Comparison of ENCODE assay signal across 11 cellular contexts in the genomic region with DNA sequence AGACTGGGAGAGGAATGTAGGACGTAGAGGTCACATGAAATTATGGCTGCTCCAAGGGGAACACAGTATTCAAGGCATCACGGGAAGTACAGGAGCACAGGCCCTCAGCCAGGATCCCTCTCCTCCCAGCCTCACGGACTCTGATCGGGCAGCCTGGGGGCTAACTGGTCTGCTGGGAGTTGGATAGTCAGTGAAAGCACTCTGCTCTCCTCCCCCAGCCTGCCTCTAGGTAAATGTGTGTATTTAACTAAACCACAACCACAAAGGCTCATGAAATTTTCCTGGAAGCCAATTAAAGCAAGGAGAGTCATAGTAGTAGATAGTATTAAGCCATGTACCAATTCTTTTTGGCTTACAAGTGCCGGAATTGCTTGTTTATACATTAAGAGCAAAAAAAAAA.
DNase-seq lines count a peak whose midpoint lies in the region; ATAC-seq and TF ChIP-seq lines count a peak whose summit lies in the region.
"Had no signal": no experiment of that assay in that cellular context is flagged by ENCODE, and none has a peak within 500 bp of the region (broad histone marks: within the 10 kb centered on the region; RNA-seq: fewer than 3 reads in every experiment).

No MANE protein-coding gene starts in this region.

- 42% methylated on average over 5 of the region's 5 CpGs for WGBS in hepatocyte (ENCODE audit: low lambda C conversion rate, missing lambda C conversion rate)

- H3K9me2 ChIP-seq in hepatocyte (replicated peaks; ENCODE audit: insufficient read depth) (no peaks in the 10 kb centered on the region), OCI-LY7 (ENCODE audit: insufficient read depth, low read length) (no peaks in the 10 kb centered on the region)

- no peaks in the 10 kb centered on the region for H4K20me1 ChIP-seq in hepatocyte (ENCODE audit: insufficient read depth, poor library complexity, severe bottlenecking)
- H4K20me1 ChIP-seq in OCI-LY7 (ENCODE audit: insufficient read depth, low read length): no peaks in the 10 kb centered on the region

- CTCF ChIA-PET in AG04449 (lab: Yijun Ruan, JAX): interaction anchor here (0.6 to 1.5 kb wide), 3 partner anchors 13 to 503 kb away, joined by 3 to 5 read pairs (median 3); no protein-coding TSS in a partner anchor
- CTCF ChIA-PET in HEK293 (lab: Yijun Ruan, JAX): interaction anchor here (0.6 to 2.2 kb wide), 5 partner anchors 14 to 640 kb away, joined by 3 to 9 read pairs (median 6); no protein-coding TSS in a partner anchor
- CTCF ChIA-PET in OCI-LY7 (lab: Charles Lee; ENCODE audit: unreplicated experiment): no interaction called here

- peak overlapping the region; percentile 78 for H3K27ac ChIP-seq in HEK293 (ENCODE audit: extremely low read depth, low read depth, low read length)
- H3K27ac ChIP-seq in SJSA1: peak overlapping the region; percentile 95
- H3K27ac ChIP-seq in hepatocyte: peak overlapping the region; percentile 90
- no peak overlapping the region for H3K27ac ChIP-seq in OCI-LY7 (ENCODE audit: low read depth, low read length, poor library complexity, severe bottlenecking)
- H3K27ac ChIP-seq: neural progenitor cell had no signal

- H3K79me2 ChIP-seq in hepatocyte (no peaks in the 10 kb centered on the region), OCI-LY7 (ENCODE audit: insufficient read depth, low read depth, low read length) (no peaks in the 10 kb centered on the region)

- no TSS peak for BruUV-seq in OCI-LY7 (replicated peaks; lab: Mats Ljungman, UMichigan)

- TF ChIP-seq CTCF in AG04449 (IDR thresholded peaks at IDR 0.05; ENCODE audit: insufficient read depth, low read length, missing control alignments) (no peak), HEK293 (tag by site-specific recombination; IDR thresholded peaks at IDR 0.05) (no peak), hepatocyte (IDR thresholded peaks at IDR 0.05; ENCODE audit: poor library complexity) (no peak), OCI-LY7 (conservative IDR thresholded peaks at IDR 0.05; ENCODE audit: low read length) (no peak)

- peak overlapping the region; percentile 65 for H3K4me2 ChIP-seq in hepatocyte
- H3K4me2 ChIP-seq in OCI-LY7 (ENCODE audit: low read length): no peak overlapping the region
- H3K4me2 ChIP-seq: neural progenitor cell had no signal

- H2AFZ ChIP-seq in hepatocyte (peak overlapping the region; percentile 60), OCI-LY7 (ENCODE audit: low read length) (no peak overlapping the region)
- H2AFZ ChIP-seq: neural progenitor cell had no signal

- H3K9me3 ChIP-seq in HEK293 (ENCODE audit: control insufficient read depth, insufficient read depth, low read depth, low read length): no peaks in the 10 kb centered on the region
- no peaks in the 10 kb centered on the region for H3K9me3 ChIP-seq in SJSA1 (replicated peaks)
- no peaks in the 10 kb centered on the region for H3K9me3 ChIP-seq in hepatocyte (ENCODE audit: low read depth)
- H3K9me3 ChIP-seq in OCI-LY7 (ENCODE audit: low read length): no peaks in the 10 kb centered on the region

- DNase-seq in AG04449 (ENCODE audit: low read depth, low spot score) (peak; percentile 80), SJSA1 (ENCODE audit: low read depth in 1 of 2, low spot score in 2 of 2) (peak; percentile 90 to 91), hepatocyte (ENCODE audit: low spot score) (peak; percentile 39), OCI-LY7 (ENCODE audit: low spot score) (no peak)
- no peak for DNase-seq in stimulated activated naive CD4-positive, alpha-beta T cell treated with Interleukin-2 at 50 U/mL for 16 hours (lab: John Stamatoyannopoulos, UW)
- no peak for DNase-seq in stimulated activated CD4-positive, alpha-beta T cell treated with anti-CD3 and anti-CD28 coated beads, Interleukin-2, amount 100 ng/mL, for 24 hours
- DNase-seq: CD4-positive, CD25-positive, alpha-beta regulatory T cell; T-cell had no signal

- H3K36me3 ChIP-seq in HEK293 (ENCODE audit: control insufficient read depth in 2 of 2, insufficient read depth in 1 of 2, low read length in 2 of 2): no peaks in the 10 kb centered on the region
- no peaks in the 10 kb centered on the region for H3K36me3 ChIP-seq in SJSA1
- H3K36me3 ChIP-seq in hepatocyte (replicated peaks; ENCODE audit: insufficient read depth, low read depth): no peaks in the 10 kb centered on the region
- H3K36me3 ChIP-seq in OCI-LY7 (ENCODE audit: insufficient read depth, low read length): no peaks in the 10 kb centered on the region
- H3K36me3 ChIP-seq: neural progenitor cell had no signal

- H3K27me3 ChIP-seq in SJSA1 (replicated peaks) (no peaks in the 10 kb centered on the region), hepatocyte (no peaks in the 10 kb centered on the region)
- H3K27me3 ChIP-seq: neural progenitor cell had no signal

- no peak for ATAC-seq in HG03457 (IDR thresholded peaks at IDR 0.05; ENCODE audit: unreplicated experiment)
- ATAC-seq: T-cell had no signal

- intact Hi-C loops in OCI-LY7 (cut with micrococcal nuclease; ENCODE audit: unreplicated experiment): no loop called here

- H3K4me1 ChIP-seq in HEK293 (ENCODE audit: control insufficient read depth, insufficient read depth, low read length) (peaks cover 25% of the 10 kb centered on the region), SJSA1 (replicated peaks) (peaks cover 61% of the 10 kb centered on the region), hepatocyte (ENCODE audit: insufficient read depth) (peaks cover 36% of the 10 kb centered on the region), OCI-LY7 (ENCODE audit: insufficient read depth, low read length, poor library complexity, severe bottlenecking) (no peaks in the 10 kb centered on the region)

- H3K4me3 ChIP-seq in AG04449 (ENCODE audit: low read depth, low read length) (no peak overlapping the region), HEK293 (ENCODE audit: low read depth, low read length) (no peak overlapping the region), SJSA1 (no peak overlapping the region), hepatocyte (no peak overlapping the region), OCI-LY7 (ENCODE audit: low read depth, low read length, poor library complexity, severe bottlenecking) (no peak overlapping the region)
- H3K4me3 ChIP-seq: neural progenitor cell had no signal

- POLR2A ChIA-PET in AG04449 (lab: Yijun Ruan, JAX): interaction anchor here (0.6 to 1.4 kb wide), 6 partner anchors 38 to 292 kb away, joined by 3 to 4 read pairs (median 3); a partner anchor contains a TSS
- POLR2A ChIA-PET in HEK293 (lab: Yijun Ruan, JAX): no interaction called here
- POLR2A ChIA-PET in OCI-LY7 (lab: Charles Lee): interaction anchor here (0.5 kb wide), 1 partner anchor 1440 kb away, joined by 3 read pairs; no protein-coding TSS in a partner anchor

TF ChIP-seq in HEK293, 187 proteins besides CTCF, POLR2A, EP300 and RAD21 (continues in another document):
- peak; percentile 37; the same call in 1 of the 2 replicates for TF ChIP-seq GLI2 (tag by site-specific recombination; IDR thresholded peaks at IDR 0.05; ENCODE audit: borderline replicate concordance, low read depth)
- TF ChIP-seq TCF7L2 (IDR thresholded peaks at IDR 0.05; ENCODE audit: borderline replicate concordance, low read depth, low read length): no peak
- TF ChIP-seq ZNF169 (tag by site-specific recombination; IDR thresholded peaks at IDR 0.05): no peak
- peak; percentile 38; the same call in 1 of the 2 replicates for TF ChIP-seq ZNF843 (tag by site-specific recombination; IDR thresholded peaks at IDR 0.05)
- TF ChIP-seq ZNF629 (tag by site-specific recombination; IDR thresholded peaks at IDR 0.05): 0 out of 2 replicates have a peak, but pooled peaks have one; percentile 16
- no peak for TF ChIP-seq ZNF701 (tag by site-specific recombination; IDR thresholded peaks at IDR 0.05)
- TF ChIP-seq, protein P1, sequence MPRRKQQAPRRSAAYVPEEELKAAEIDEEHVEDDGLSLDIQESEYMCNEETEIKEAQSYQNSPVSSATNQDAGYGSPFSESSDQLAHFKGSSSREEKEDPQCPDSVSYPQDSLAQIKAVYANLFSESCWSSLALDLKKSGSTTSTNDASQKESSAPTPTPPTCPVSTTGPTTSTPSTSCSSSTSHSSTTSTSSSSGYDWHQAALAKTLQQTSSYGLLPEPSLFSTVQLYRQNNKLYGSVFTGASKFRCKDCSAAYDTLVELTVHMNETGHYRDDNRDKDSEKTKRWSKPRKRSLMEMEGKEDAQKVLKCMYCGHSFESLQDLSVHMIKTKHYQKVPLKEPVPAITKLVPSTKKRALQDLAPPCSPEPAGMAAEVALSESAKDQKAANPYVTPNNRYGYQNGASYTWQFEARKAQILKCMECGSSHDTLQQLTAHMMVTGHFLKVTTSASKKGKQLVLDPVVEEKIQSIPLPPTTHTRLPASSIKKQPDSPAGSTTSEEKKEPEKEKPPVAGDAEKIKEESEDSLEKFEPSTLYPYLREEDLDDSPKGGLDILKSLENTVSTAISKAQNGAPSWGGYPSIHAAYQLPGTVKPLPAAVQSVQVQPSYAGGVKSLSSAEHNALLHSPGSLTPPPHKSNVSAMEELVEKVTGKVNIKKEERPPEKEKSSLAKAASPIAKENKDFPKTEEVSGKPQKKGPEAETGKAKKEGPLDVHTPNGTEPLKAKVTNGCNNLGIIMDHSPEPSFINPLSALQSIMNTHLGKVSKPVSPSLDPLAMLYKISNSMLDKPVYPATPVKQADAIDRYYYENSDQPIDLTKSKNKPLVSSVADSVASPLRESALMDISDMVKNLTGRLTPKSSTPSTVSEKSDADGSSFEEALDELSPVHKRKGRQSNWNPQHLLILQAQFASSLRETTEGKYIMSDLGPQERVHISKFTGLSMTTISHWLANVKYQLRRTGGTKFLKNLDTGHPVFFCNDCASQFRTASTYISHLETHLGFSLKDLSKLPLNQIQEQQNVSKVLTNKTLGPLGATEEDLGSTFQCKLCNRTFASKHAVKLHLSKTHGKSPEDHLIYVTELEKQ (tag by site-specific recombination; IDR thresholded peaks at IDR 0.05; ENCODE audit: borderline replicate concordance): peak; percentile 5; the same call in 1 of the 2 replicates
- no peak for TF ChIP-seq ZNF211 (tag by site-specific recombination; IDR thresholded peaks at IDR 0.05; ENCODE audit: low read depth)
- TF ChIP-seq HOXD13 (CRISPR knock-in tag; IDR thresholded peaks at IDR 0.05; ENCODE audit: borderline replicate concordance): 0 out of 2 replicates have a peak, but pooled peaks have one; percentile 11
- TF ChIP-seq ZNF221 (tag by site-specific recombination; IDR thresholded peaks at IDR 0.05; ENCODE audit: borderline replicate concordance): no peak
- no peak for TF ChIP-seq ZNF571 (tag by site-specific recombination; IDR thresholded peaks at IDR 0.05)

Comparison
In these comparisons a context has a peak if more than half of its experiments do, and no peak if none do; other contexts are left out.
1. DNase-seq: peak in AG04449 (single experiment), SJSA1 (2 of 2) and hepatocyte (single experiment); none in stimulated activated naive CD4-positive, alpha-beta T cell treated with Interleukin-2 at 50 U/mL for 16 hours (single experiment), stimulated activated CD4-positive, alpha-beta T cell treated with anti-CD3 and anti-CD28 coated beads, Interleukin-2, amount 100 ng/mL, for 24 hours (0 of 2) and OCI-LY7 (single experiment).